ENCODE assay signal across 19 cellular contexts in genomic region chr2:236855176-236855865, GRCh38.
"Had no signal": no experiment of that assay in that cellular context is flagged by ENCODE, and none has a peak within 500 bp of the region (broad histone marks: within the 10 kb centered on the region; RNA-seq: fewer than 3 reads in every experiment).

No MANE protein-coding gene starts in this region.

- DNase-seq: KBM-7, MV-4-11, NCI-H1048, NCI-H1105 treated with DMSO at 0.1 percent for 48 hours, NCI-H1417 treated with DMSO at 0.1 percent for 48 hours, NCI-H146, NCI-H1694 treated with DMSO at 0.1 percent for 48 hours, NCI-H1930, NCI-H2081, NCI-H2107, NCI-H2227 treated with DMSO at 0.1 percent for 48 hours, NCI-H524 treated with DMSO at 0.1 percent for 48 hours, NCI-H774, Right ventricle myocardium superior, RPMI8226, SIG-M5 had no signal

- H3K36me3 ChIP-seq: SJSA1 had no signal

- H3K4me3 ChIP-seq: SJSA1, SK-N-MC had no signal

- H3K27me3 ChIP-seq: SJSA1 had no signal

- FAIRE-seq: RCC 7860 had no signal

- H3K9me3 ChIP-seq: SJSA1 had no signal

- H3K27ac ChIP-seq: SJSA1, SK-N-MC had no signal

- H3K4me1 ChIP-seq: SJSA1 had no signal
